ENCODE assay signal across 8 cellular contexts in genomic region chr2:87486413-87486812, GRCh38.
A peak's percentile ranks its signal among the peaks of the same experiment; 100 is the strongest.
DNase-seq lines count a peak whose midpoint lies in the region; ATAC-seq and TF ChIP-seq lines count a peak whose summit lies in the region.
"Not testable (repeated sequence)": the region's sequence is repeated elsewhere in the genome, so short reads cannot be mapped to it uniquely, and the experiment has no call there.

No MANE protein-coding gene starts in this region.

- H3K27ac ChIP-seq in OCI-LY1 (ENCODE audit: low read depth, low read length, poor library complexity, severe bottlenecking) = peak overlapping the region; percentile 89
- H3K27ac ChIP-seq in body of pancreas = peak overlapping the region in 3 of 4 donors; percentile 64 to 73 (median 68)
- peak overlapping the region; percentile 48 for H3K27ac ChIP-seq in left ventricle myocardium inferior (replicated peaks)
- H3K27ac ChIP-seq in osteoblast (ENCODE audit: low read depth, low read length) = not testable (repeated sequence)
- H3K27ac ChIP-seq in tibial artery = peak overlapping the region; percentile 70 to 76

- H3K4me1 Mint-ChIP-seq in activated CD8-positive, alpha-beta T cell treated with anti-CD3 and anti-CD28 coated beads, Interleukin-2, amount 10 ng/mL, durations not matched to agents 7 days and 5 days (ENCODE audit: low read depth) = peaks cover 34% of the 10 kb centered on the region

- H3K27me3 ChIP-seq in OCI-LY1 (ENCODE audit: insufficient read depth, low read length); body of pancreas; left ventricle myocardium inferior (ENCODE audit: low read depth); osteoblast (ENCODE audit: insufficient read depth, low read length); tibial artery: not testable (repeated sequence)

- not testable (repeated sequence) for H3K36me3 ChIP-seq in OCI-LY1 (ENCODE audit: insufficient read depth, low read length); body of pancreas (replicated peaks in 1 of 2; ENCODE audit: insufficient read depth in 1 of 2, low read depth in 2 of 2); left ventricle myocardium inferior; osteoblast (ENCODE audit: insufficient read depth, low read length); tibial artery

- CTCF ChIA-PET in activated CD8-positive, alpha-beta T cell treated with anti-CD3 and anti-CD28 coated beads, Interleukin-2, amount 10 ng/mL, durations not matched to agents 7 days and 5 days (lab: Charles Lee) = not testable (repeated sequence)

- not testable (repeated sequence) for H3K9me3 ChIP-seq in OCI-LY1 (ENCODE audit: low read length); body of pancreas; left ventricle myocardium inferior (replicated peaks); osteoblast (ENCODE audit: low read depth, low read length); tibial artery

- not testable (repeated sequence) for H3K27me3 Mint-ChIP-seq in activated CD8-positive, alpha-beta T cell treated with anti-CD3 and anti-CD28 coated beads, Interleukin-2, amount 10 ng/mL, durations not matched to agents 7 days and 5 days (ENCODE audit: low read depth)

- H3K4me3 ChIP-seq in OCI-LY1 (ENCODE audit: low read depth, low read length, poor library complexity, severe bottlenecking) = peak overlapping the region; percentile 29
- H3K4me3 ChIP-seq in body of pancreas; osteoblast (ENCODE audit: insufficient read depth, low read length): not testable (repeated sequence)
- H3K4me3 ChIP-seq in left ventricle myocardium inferior = peak overlapping the region; percentile 35
- peak overlapping the region; percentile 19 to 32 for H3K4me3 ChIP-seq in tibial artery

- intact Hi-C loops in body of pancreas (cut with DNase I); left ventricle myocardium inferior (cut with micrococcal nuclease); tibial artery (cut with DNase I; ENCODE audit: low total_unique reads): not testable (repeated sequence)

- TF ChIP-seq CTCF in OCI-LY1 (IDR thresholded peaks at IDR 0.05; ENCODE audit: low read length); body of pancreas (IDR thresholded peaks at IDR 0.05); left ventricle myocardium inferior (IDR thresholded peaks at IDR 0.05; ENCODE audit: borderline replicate concordance); osteoblast (IDR thresholded peaks at IDR 0.05; ENCODE audit: extremely low read depth, low read depth, low read length); tibial artery (IDR thresholded peaks at IDR 0.05): not testable (repeated sequence)

- H2AFZ ChIP-seq in OCI-LY1 (ENCODE audit: low read length); osteoblast (ENCODE audit: low read length): not testable (repeated sequence)

- not testable (repeated sequence) for H3K9me2 ChIP-seq in OCI-LY1 (ENCODE audit: low read depth, low read length)

- peak overlapping the region; percentile 41; the same call in 1 of the 2 replicates for H3K9ac ChIP-seq in OCI-LY1 (ENCODE audit: low read length)

- H3F3A ChIP-seq in OCI-LY1 (ENCODE audit: insufficient read depth, low read length) = not testable (repeated sequence)

- 63 to 71% methylated on average over 1 to 9 of the region's 9 CpGs for WGBS in body of pancreas, 2 donors

- H3K4me3 Mint-ChIP-seq in activated CD8-positive, alpha-beta T cell treated with anti-CD3 and anti-CD28 coated beads, Interleukin-2, amount 10 ng/mL, durations not matched to agents 7 days and 5 days = peak overlapping the region; percentile 52

- POLR2A ChIA-PET in activated CD8-positive, alpha-beta T cell treated with anti-CD3 and anti-CD28 coated beads, Interleukin-2, amount 10 ng/mL, durations not matched to agents 7 days and 5 days (lab: Charles Lee) = not testable (repeated sequence)

- DNase-seq in activated CD8-positive, alpha-beta T cell treated with anti-CD3 and anti-CD28 coated beads, Interleukin-2, amount 10 ng/mL, durations not matched to agents 7 days and 5 days; body of pancreas; left ventricle myocardium inferior; osteoblast (ENCODE audit: insufficient read length, low spot score, missing footprints); tibial artery: not testable (repeated sequence)

- not testable (repeated sequence) for H3K36me3 Mint-ChIP-seq in activated CD8-positive, alpha-beta T cell treated with anti-CD3 and anti-CD28 coated beads, Interleukin-2, amount 10 ng/mL, durations not matched to agents 7 days and 5 days (ENCODE audit: low read depth)

- not testable (repeated sequence) for H3K79me2 ChIP-seq in OCI-LY1 (ENCODE audit: insufficient read depth, low read length)
- H3K79me2 ChIP-seq in osteoblast (ENCODE audit: insufficient read depth, low read length) = peaks cover 63% of the 10 kb centered on the region

- not testable (repeated sequence) for TF ChIP-seq POLR2A in body of pancreas (IDR thresholded peaks at IDR 0.05)

- H3K27ac Mint-ChIP-seq in activated CD8-positive, alpha-beta T cell treated with anti-CD3 and anti-CD28 coated beads, Interleukin-2, amount 10 ng/mL, durations not matched to agents 7 days and 5 days = peak overlapping the region; percentile 83

- H4K20me1 ChIP-seq in OCI-LY1 (ENCODE audit: insufficient read depth, low read length); osteoblast (ENCODE audit: insufficient read depth, low read length): not testable (repeated sequence)

- H3K4me2 ChIP-seq in OCI-LY1 (ENCODE audit: low read length) (peak overlapping the region; percentile 59), osteoblast (ENCODE audit: insufficient read depth, low read length) (peak overlapping the region; percentile 39)

- H3K4me1 ChIP-seq in OCI-LY1 (ENCODE audit: insufficient read depth, low read length, severe bottlenecking) (peaks cover 26% of the 10 kb centered on the region), osteoblast (ENCODE audit: insufficient read depth, low read length) (peaks cover 14% of the 10 kb centered on the region), tibial artery (peaks cover 0 to 24% (median 3%) of the 10 kb centered on the region in 4 donors)
- H3K4me1 ChIP-seq in body of pancreas, left ventricle myocardium inferior: not testable (repeated sequence)

- H3K9me3 Mint-ChIP-seq in activated CD8-positive, alpha-beta T cell treated with anti-CD3 and anti-CD28 coated beads, Interleukin-2, amount 10 ng/mL, durations not matched to agents 7 days and 5 days (ENCODE audit: insufficient read depth) = not testable (repeated sequence)

- ATAC-seq in GM18502 (IDR thresholded peaks at IDR 0.05; ENCODE audit: poor library complexity, unreplicated experiment) = peak; percentile 1
- peak; percentile 21 for ATAC-seq in HG02938 (IDR thresholded peaks at IDR 0.05; ENCODE audit: unreplicated experiment)
- peak; percentile 20 for ATAC-seq in activated CD8-positive, alpha-beta T cell treated with anti-CD3 and anti-CD28 coated beads, Interleukin-2, amount 10 ng/mL, durations not matched to agents 7 days and 5 days
- ATAC-seq in body of pancreas = peak; percentile 13
